ENCODE assay signal across 15 cellular contexts in the genomic region with DNA sequence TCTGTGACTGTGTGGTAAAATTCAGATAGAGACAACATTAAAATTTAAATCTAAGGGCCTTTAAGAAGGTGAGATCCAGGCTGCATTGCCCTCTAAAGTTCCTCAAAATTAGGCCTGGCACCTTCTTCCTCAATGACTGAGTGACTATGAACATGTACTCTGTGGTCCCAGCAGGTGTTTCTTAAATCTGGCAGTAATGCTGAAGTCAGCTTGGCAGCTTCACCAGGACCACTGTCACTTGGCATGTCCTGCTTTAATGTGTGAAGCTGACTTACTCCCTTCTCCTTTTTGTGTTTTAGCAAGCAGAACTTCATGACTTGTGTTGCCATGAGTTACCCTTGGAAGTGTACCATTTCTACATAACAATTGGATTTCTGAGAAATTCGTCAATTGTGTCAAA.
DNase-seq lines count a peak whose midpoint lies in the region; TF ChIP-seq lines count a peak whose summit lies in the region.
"Had no signal": no experiment of that assay in that cellular context is flagged by ENCODE, and none has a peak within 500 bp of the region (broad histone marks: within the 10 kb centered on the region; RNA-seq: fewer than 3 reads in every experiment).

No MANE protein-coding gene starts in this region.

- no peaks in the 10 kb centered on the region for H3K9me3 ChIP-seq in MM.1S (replicated peaks; ENCODE audit: insufficient read depth, low read length)
- H3K9me3 ChIP-seq: SK-N-SH had no signal

- H3K4me3 Mint-ChIP-seq in T-helper 2 cell treated with Interferon-gamma antibody and Interleukin-4, amounts not matched to agents 5 μg/mL and 100 μg/mL, for 36 hours, result no peak overlapping the region
- H3K4me3 Mint-ChIP-seq: CD4-positive, CD25-positive, alpha-beta regulatory T cell had no signal

- no peak overlapping the region for H3K4me3 ChIP-seq in MM.1S (ENCODE audit: low read length)

- H3K4me1 ChIP-seq in MM.1S (ENCODE audit: low read length), result no peaks in the 10 kb centered on the region

- H4K20me1 ChIP-seq in MM.1S (ENCODE audit: insufficient read depth, low read length), result no peaks in the 10 kb centered on the region

- no peak overlapping the region for H3K4me2 ChIP-seq in MM.1S (ENCODE audit: low read depth, low read length)
- H3K4me2 ChIP-seq: SK-N-SH had no signal

- no peak for TF ChIP-seq CTCF in MM.1S (IDR thresholded peaks at IDR 0.05; ENCODE audit: low read length)

- H3K9ac ChIP-seq in MM.1S (ENCODE audit: low read length), result no peak overlapping the region
- H3K9ac ChIP-seq: SK-N-SH had no signal

- no peak overlapping the region for H3K27ac ChIP-seq in MM.1S (ENCODE audit: low read length)
- H3K27ac ChIP-seq: HL-60 had no signal

- no peaks in the 10 kb centered on the region for H3K9me2 ChIP-seq in MM.1S (replicated peaks; ENCODE audit: insufficient read depth, low read length)
- H3K9me2 ChIP-seq: SK-N-SH had no signal

- peak; percentile 46 for DNase-seq in DMS79 (lab: John Stamatoyannopoulos, UW)
- DNase-seq in MM.1S, result peak; percentile 27
- DNase-seq in NCI-H446 (lab: John Stamatoyannopoulos, UW), result peak; percentile 22 to 58
- DNase-seq in cerebellar nuclear complex (lab: John Stamatoyannopoulos, UW), result peak; percentile 85 to 94
- DNase-seq in HuH-7.5 (ENCODE audit: low spot score), result no peak
- no peak for DNase-seq in T-helper 2 cell treated with Interferon-gamma antibody and Interleukin-4, amounts not matched to agents 5 μg/mL and 100 μg/mL, for 36 hours (ENCODE audit: low spot score)
- no peak for DNase-seq in NCI-H82 (lab: John Stamatoyannopoulos, UW)
- DNase-seq in ecto neural progenitor cell (ENCODE audit: low spot score), result no peak
- DNase-seq: ACHN; CD4-positive, CD25-positive, alpha-beta regulatory T cell; KBM-7; NCI-H524 treated with DMSO at 0.1 percent for 48 hours; Right ventricle myocardium superior; SK-N-SH had no signal

- H3K36me3 Mint-ChIP-seq in T-helper 2 cell treated with Interferon-gamma antibody and Interleukin-4, amounts not matched to agents 5 μg/mL and 100 μg/mL, for 36 hours (ENCODE audit: low read depth), result no peaks in the 10 kb centered on the region
- H3K36me3 Mint-ChIP-seq: CD4-positive, CD25-positive, alpha-beta regulatory T cell had no signal

- H3K27me3 Mint-ChIP-seq in T-helper 2 cell treated with Interferon-gamma antibody and Interleukin-4, amounts not matched to agents 5 μg/mL and 100 μg/mL, for 36 hours (ENCODE audit: low read depth), result no peaks in the 10 kb centered on the region
- H3K27me3 Mint-ChIP-seq: CD4-positive, CD25-positive, alpha-beta regulatory T cell had no signal

- no peaks in the 10 kb centered on the region for H3K4me1 Mint-ChIP-seq in T-helper 2 cell treated with Interferon-gamma antibody and Interleukin-4, amounts not matched to agents 5 μg/mL and 100 μg/mL, for 36 hours (ENCODE audit: low read depth)
- H3K4me1 Mint-ChIP-seq: CD4-positive, CD25-positive, alpha-beta regulatory T cell had no signal

- H3F3A ChIP-seq in MM.1S (ENCODE audit: insufficient read depth, low read length), result no peaks in the 10 kb centered on the region

- H2AFZ ChIP-seq in MM.1S (ENCODE audit: low read length), result no peak overlapping the region

- H3K27me3 ChIP-seq in MM.1S (replicated peaks; ENCODE audit: insufficient read depth, low read length), result no peaks in the 10 kb centered on the region

- no peak overlapping the region for H3K27ac Mint-ChIP-seq in T-helper 2 cell treated with Interferon-gamma antibody and Interleukin-4, amounts not matched to agents 5 μg/mL and 100 μg/mL, for 36 hours
- H3K27ac Mint-ChIP-seq: CD4-positive, CD25-positive, alpha-beta regulatory T cell had no signal

- peaks cover 7% of the 10 kb centered on the region for H3K9me3 Mint-ChIP-seq in T-helper 2 cell treated with Interferon-gamma antibody and Interleukin-4, amounts not matched to agents 5 μg/mL and 100 μg/mL, for 36 hours

- H3K79me2 ChIP-seq in MM.1S (ENCODE audit: low read length), result no peaks in the 10 kb centered on the region

- H3K36me3 ChIP-seq in MM.1S (replicated peaks; ENCODE audit: insufficient read depth, low read length), result no peaks in the 10 kb centered on the region

Comparison
In these comparisons a context has a peak if more than half of its experiments do, and no peak if none do; other contexts are left out.
1. DNase-seq: peak in DMS79 (single experiment), MM.1S (single experiment), NCI-H446 (2 of 2) and cerebellar nuclear complex (2 of 2); none in HuH-7.5 (single experiment), T-helper 2 cell treated with Interferon-gamma antibody and Interleukin-4, amounts not matched to agents 5 μg/mL and 100 μg/mL, for 36 hours (single experiment), NCI-H82 (single experiment) and ecto neural progenitor cell (single experiment).